ENCODE assay signal across 7 cellular contexts in genomic region chr7:144178380-144179164, GRCh38. TPM values are rescaled to one million over a fixed set of nuclear protein-coding genes. Genes with fewer than 3 reads are reported as not detected.
DNase-seq lines count a peak whose midpoint lies in the region; ATAC-seq and TF ChIP-seq lines count a peak whose summit lies in the region.
"Not testable (repeated sequence)": the region's sequence is repeated elsewhere in the genome, so short reads cannot be mapped to it uniquely, and the experiment has no call there.

No MANE protein-coding gene starts in this region.

- not testable (repeated sequence) for H3K27ac ChIP-seq in PC-9, gastroesophageal sphincter

- ATAC-seq in GM18499 (IDR thresholded peaks at IDR 0.05; ENCODE audit: insufficient read depth, unreplicated experiment) (peak; percentile 91), GM21825 (IDR thresholded peaks at IDR 0.05; ENCODE audit: unreplicated experiment) (peak; percentile 96), HG03457 (IDR thresholded peaks at IDR 0.05; ENCODE audit: unreplicated experiment) (peak; percentile 81), gastroesophageal sphincter (peak; percentile 57)
- peak; percentile 61 for ATAC-seq in activated naive CD8-positive, alpha-beta T cell treated with anti-CD3 and anti-CD28 coated beads, Interleukin-2, amount 50 U/mL, for 24 hours

- not testable (repeated sequence) for TF ChIP-seq POLR2A in gastroesophageal sphincter (IDR thresholded peaks at IDR 0.05)

- not testable (repeated sequence) for H3K4me3 Mint-ChIP-seq in activated naive CD8-positive, alpha-beta T cell treated with anti-CD3 and anti-CD28 coated beads, Interleukin-2, amount 50 U/mL, for 24 hours; neural crest cell

- not testable (repeated sequence) for BruUV-seq in PC-9 (replicated peaks; lab: Mats Ljungman, UMichigan)

- not testable (repeated sequence) for TF ChIP-seq EP300 in gastroesophageal sphincter (IDR thresholded peaks at IDR 0.05)

- H3K27me3 Mint-ChIP-seq in activated naive CD8-positive, alpha-beta T cell treated with anti-CD3 and anti-CD28 coated beads, Interleukin-2, amount 50 U/mL, for 24 hours; neural crest cell (ENCODE audit: low read depth): not testable (repeated sequence)

- intact Hi-C loops in PC-9 (cut with micrococcal nuclease; ENCODE audit: unreplicated experiment): not testable (repeated sequence)

- not testable (repeated sequence) for H3K4me2 ChIP-seq in PC-9

- not testable (repeated sequence) for H3F3A ChIP-seq in PC-9 (ENCODE audit: insufficient read depth, low read depth)

- H3K9me3 Mint-ChIP-seq in activated naive CD8-positive, alpha-beta T cell treated with anti-CD3 and anti-CD28 coated beads, Interleukin-2, amount 50 U/mL, for 24 hours; neural crest cell: not testable (repeated sequence)

- not testable (repeated sequence) for H3K4me3 ChIP-seq in PC-9, gastroesophageal sphincter

- not testable (repeated sequence) for H4K20me1 ChIP-seq in PC-9 (ENCODE audit: insufficient read depth)

- H3K36me3 ChIP-seq in PC-9 (ENCODE audit: low read depth); gastroesophageal sphincter: not testable (repeated sequence)

- not testable (repeated sequence) for H3K9me2 ChIP-seq in PC-9 (ENCODE audit: insufficient read depth)

- H3K27me3 ChIP-seq in PC-9 (ENCODE audit: insufficient read depth, low read depth); gastroesophageal sphincter: not testable (repeated sequence)

- not testable (repeated sequence) for H2AFZ ChIP-seq in PC-9

- H3K79me2 ChIP-seq in PC-9 (ENCODE audit: low read depth): not testable (repeated sequence)

- not testable (repeated sequence) for H3K36me3 Mint-ChIP-seq in activated naive CD8-positive, alpha-beta T cell treated with anti-CD3 and anti-CD28 coated beads, Interleukin-2, amount 50 U/mL, for 24 hours (ENCODE audit: low read depth); neural crest cell (ENCODE audit: low read depth)

- H3K27ac Mint-ChIP-seq in activated naive CD8-positive, alpha-beta T cell treated with anti-CD3 and anti-CD28 coated beads, Interleukin-2, amount 50 U/mL, for 24 hours; neural crest cell (ENCODE audit: unreplicated experiment): not testable (repeated sequence)

- H3K4me1 Mint-ChIP-seq in activated naive CD8-positive, alpha-beta T cell treated with anti-CD3 and anti-CD28 coated beads, Interleukin-2, amount 50 U/mL, for 24 hours; neural crest cell: not testable (repeated sequence)

- TF ChIP-seq CTCF in PC-9 (conservative IDR thresholded peaks at IDR 0.05) (peak; percentile 67), gastroesophageal sphincter (IDR thresholded peaks at IDR 0.05) (peak in 3 of 4 experiments; percentile 25 to 48 (median 40)), neural crest cell (conservative IDR thresholded peaks at IDR 0.05) (peak; percentile 59)

- POLR2A ChIA-PET in PC-9 (lab: Charles Lee; ENCODE audit: unreplicated experiment): not testable (repeated sequence)

- WGBS in gastroesophageal sphincter (ENCODE audit: low coverage in 1 of 2), 2 donors: no CpG with 5 or more reads among the region's 10 CpGs

- not testable (repeated sequence) for H3K4me1 ChIP-seq in PC-9 (replicated peaks; ENCODE audit: insufficient read depth); gastroesophageal sphincter

- DNase-seq in PC-9; neural crest cell (ENCODE audit: low read depth, low spot score): not testable (repeated sequence)
- DNase-seq in activated naive CD8-positive, alpha-beta T cell treated with anti-CD3 and anti-CD28 coated beads, Interleukin-2, amount 50 U/mL, for 24 hours: peak; percentile 5

- not testable (repeated sequence) for H3K9me3 ChIP-seq in PC-9 (ENCODE audit: insufficient read depth, low read depth); gastroesophageal sphincter

- CTCF ChIA-PET in PC-9 (lab: Charles Lee): not testable (repeated sequence)

RNA-seq across cellular contexts. Expression of gene CTAGE4, which starts 4.7 kb away (rescaled TPM):
- total RNA-seq in PC-9 (2021) (5.8 and 8.2 TPM in 2 replicates), gastroesophageal sphincter (1 to 10 TPM in 2 of 4 donors, under 1 TPM in 1, not detected in 1; 0.27 to 1.7 (median 1.1) TPM), neural crest cell (0.55 TPM in 1 of 2 replicates, not detected in the other)

RNA-seq across cellular contexts. Expression of gene ARHGEF35, which starts 17.1 kb away (rescaled TPM):
- 27.6 and 29.6 TPM in 2 replicates for total RNA-seq in PC-9 (2021)
- total RNA-seq in gastroesophageal sphincter: 1 to 10 TPM in 3 of 4 donors, under 1 TPM in 1; 0.54 to 4.5 (median 2.3) TPM
- 0.89 and 1.2 TPM in 2 replicates for total RNA-seq in neural crest cell

RNA-seq across cellular contexts. Expression of gene OR2A14, which starts 55.6 kb away (rescaled TPM):
- not detected in 2 replicates for total RNA-seq in PC-9 (2021)
- total RNA-seq in gastroesophageal sphincter: not detected
- total RNA-seq in neural crest cell: not detected in 2 replicates
